1 cellular context compared by ENCODE assay signal in the genomic region with DNA sequence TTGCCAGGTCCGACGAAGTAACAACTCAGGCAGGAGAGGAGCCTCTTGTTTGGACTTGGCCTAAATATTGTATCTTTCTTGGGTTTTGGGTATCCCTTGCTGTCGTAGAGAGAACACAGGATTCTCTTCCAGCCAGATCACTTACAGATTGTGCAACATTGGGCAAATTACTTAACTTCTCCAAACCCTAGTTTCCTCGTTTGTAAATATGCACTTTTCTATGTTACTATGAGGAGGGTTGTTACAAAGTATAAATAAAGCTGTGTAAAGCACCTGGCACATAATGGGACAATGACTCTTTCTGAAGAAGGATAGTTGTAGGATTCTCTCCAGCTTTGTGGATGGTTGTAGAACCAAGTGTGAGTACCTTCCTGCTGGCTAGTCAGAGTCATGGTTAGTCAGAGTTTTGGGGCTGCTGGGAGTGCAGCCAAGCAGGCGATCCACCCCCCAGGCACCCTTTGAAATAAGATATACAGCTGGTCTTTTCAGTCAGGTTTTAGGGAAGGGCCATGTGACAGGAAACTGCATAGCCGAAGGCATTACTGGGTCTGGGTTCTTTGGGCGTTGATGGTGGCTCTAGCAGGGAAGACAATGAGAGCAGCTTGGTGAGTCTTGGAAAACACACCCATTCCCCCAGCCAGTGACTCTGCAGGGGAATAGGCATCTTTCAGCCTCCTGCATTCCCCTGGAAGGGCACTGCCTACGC.
TF ChIP-seq lines count a peak whose summit lies in the region.

No MANE protein-coding gene starts in this region.

TF ChIP-seq in HCT116, 20 proteins besides CTCF, POLR2A, EP300 and RAD21 (continued from another document):
- TF ChIP-seq POLR2AphosphoS5 (IDR thresholded peaks at IDR 0.05; ENCODE audit: low read depth, low read length), result no peak; the same call in 1 of the 2 replicates
- TF ChIP-seq SIN3A (IDR thresholded peaks at IDR 0.05; ENCODE audit: low read depth), result 0 out of 2 replicates have a peak, but pooled peaks have one; percentile 19
- TF ChIP-seq SP1 (IDR thresholded peaks at IDR 0.05; ENCODE audit: low read depth), result peak; percentile 42; the same call in 1 of the 2 replicates
- TF ChIP-seq ZNF274 (IDR thresholded peaks at IDR 0.05; ENCODE audit: low read depth, low read length), result no peak
- no peak for TF ChIP-seq EGR1 (IDR thresholded peaks at IDR 0.05; ENCODE audit: low read depth)
- peak; percentile 88 for TF ChIP-seq TCF7L2 (IDR thresholded peaks at IDR 0.05; ENCODE audit: borderline replicate concordance, extremely low read depth, insufficient read depth, insufficient read length)
- 0 out of 2 replicates have a peak, but pooled peaks have one; percentile 44 for TF ChIP-seq JUND (IDR thresholded peaks at IDR 0.05)
- TF ChIP-seq CBX3 (IDR thresholded peaks at IDR 0.05; ENCODE audit: low read depth), result peak; percentile 69; the same call in 1 of the 2 replicates
- TF ChIP-seq, protein P1, sequence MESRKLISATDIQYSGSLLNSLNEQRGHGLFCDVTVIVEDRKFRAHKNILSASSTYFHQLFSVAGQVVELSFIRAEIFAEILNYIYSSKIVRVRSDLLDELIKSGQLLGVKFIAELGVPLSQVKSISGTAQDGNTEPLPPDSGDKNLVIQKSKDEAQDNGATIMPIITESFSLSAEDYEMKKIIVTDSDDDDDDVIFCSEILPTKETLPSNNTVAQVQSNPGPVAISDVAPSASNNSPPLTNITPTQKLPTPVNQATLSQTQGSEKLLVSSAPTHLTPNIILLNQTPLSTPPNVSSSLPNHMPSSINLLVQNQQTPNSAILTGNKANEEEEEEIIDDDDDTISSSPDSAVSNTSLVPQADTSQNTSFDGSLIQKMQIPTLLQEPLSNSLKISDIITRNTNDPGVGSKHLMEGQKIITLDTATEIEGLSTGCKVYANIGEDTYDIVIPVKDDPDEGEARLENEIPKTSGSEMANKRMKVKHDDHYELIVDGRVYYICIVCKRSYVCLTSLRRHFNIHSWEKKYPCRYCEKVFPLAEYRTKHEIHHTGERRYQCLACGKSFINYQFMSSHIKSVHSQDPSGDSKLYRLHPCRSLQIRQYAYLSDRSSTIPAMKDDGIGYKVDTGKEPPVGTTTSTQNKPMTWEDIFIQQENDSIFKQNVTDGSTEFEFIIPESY (IDR thresholded peaks at IDR 0.05; ENCODE audit: extremely low read depth, insufficient replicate concordance, low read length), result no peak
- TF ChIP-seq SRF (IDR thresholded peaks at IDR 0.05; ENCODE audit: low read depth), result no peak
- peak; percentile 57 for TF ChIP-seq MAX (IDR thresholded peaks at IDR 0.05)
- TF ChIP-seq ATF3 (IDR thresholded peaks at IDR 0.05), result no peak
- no peak for TF ChIP-seq ELF1 (IDR thresholded peaks at IDR 0.05; ENCODE audit: borderline replicate concordance, low read depth)
- TF ChIP-seq EZH2 (IDR thresholded peaks at IDR 0.05), result no peak
- no peak for TF ChIP-seq CEBPB (IDR thresholded peaks at IDR 0.05; ENCODE audit: low read depth)
- TF ChIP-seq EZH2phosphoT487 (IDR thresholded peaks at IDR 0.05; ENCODE audit: borderline replicate concordance), result no peak
- no peak for TF ChIP-seq ZFX (IDR thresholded peaks at IDR 0.05)
- peak; percentile 66 for TF ChIP-seq FOSL1 (IDR thresholded peaks at IDR 0.05; ENCODE audit: low read depth)
